Comparison of ENCODE assay signal across 15 cellular contexts in the genomic region with DNA sequence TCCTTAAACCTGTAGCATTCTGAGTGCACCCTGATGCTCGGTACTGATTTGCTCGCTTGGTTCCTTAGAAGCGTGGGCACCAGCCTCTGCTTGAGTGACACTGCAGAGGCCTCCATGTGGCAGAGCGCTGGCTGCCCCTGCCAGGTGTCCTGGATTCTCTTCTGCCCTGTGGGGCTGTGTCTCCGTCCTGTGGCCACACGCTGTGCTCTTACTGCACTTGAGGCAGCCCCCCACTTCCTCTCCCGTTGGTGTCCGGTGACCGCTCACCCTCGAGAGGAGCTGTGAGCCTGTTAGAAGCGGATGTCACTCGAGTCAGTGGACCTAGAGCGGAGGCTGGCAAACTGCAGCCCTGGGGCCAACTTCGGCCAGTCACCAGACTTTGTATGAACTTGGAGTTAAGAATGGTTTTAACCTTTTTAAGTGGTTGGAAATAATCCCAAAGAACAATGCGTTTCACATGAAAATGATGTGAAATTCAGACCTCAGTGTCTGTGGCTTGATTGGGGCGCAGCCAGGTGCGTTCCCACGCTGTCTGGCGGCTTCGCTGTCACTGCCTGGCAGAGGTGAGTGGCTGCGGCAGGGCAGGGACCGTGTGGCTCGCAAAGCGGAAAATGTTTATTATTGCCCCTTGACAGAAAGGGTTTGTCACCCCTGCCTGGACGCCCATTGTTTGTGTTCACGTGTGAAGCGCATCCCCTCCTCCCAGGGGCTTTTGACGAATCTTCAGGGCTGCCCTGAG.
"Had no signal": no experiment of that assay in that cellular context is flagged by ENCODE, and none has a peak within 500 bp of the region (broad histone marks: within the 10 kb centered on the region; RNA-seq: fewer than 3 reads in every experiment).

No MANE protein-coding gene starts in this region.

- H3K36me3 ChIP-seq: ovary, uterus had no signal

- ATAC-seq: activated naive CD4-positive, alpha-beta T cell treated with anti-CD3 and anti-CD28 coated beads, Interleukin-2, amount 50 U/mL, for 72 hours; activated T-cell treated with anti-CD3 and anti-CD28 coated beads, Interleukin-2, amount 50 U/mL, for 72 hours; foreskin keratinocyte; left ventricle myocardium superior; natural killer cell treated with Interleukin-12 subunit alpha and Interleukin-12 subunit beta and Interleukin-15 and Interleukin-18, amount 100 ng/mL, for 72 hours had no signal

- H3K27me3 ChIP-seq: foreskin keratinocyte, ovary, spleen, stomach, uterus had no signal

- H3K27me3 Mint-ChIP-seq: activated CD4-positive, alpha-beta memory T cell treated with anti-CD3 and anti-CD28 coated beads for 36 hours; central memory CD8-positive, alpha-beta T cell; natural killer cell treated with Interleukin-12 subunit alpha and Interleukin-12 subunit beta and Interleukin-15 and Interleukin-18, amount 100 ng/mL, for 72 hours had no signal

- H3K4me3 Mint-ChIP-seq: activated CD4-positive, alpha-beta memory T cell treated with anti-CD3 and anti-CD28 coated beads for 36 hours; activated T-cell treated with anti-CD3 and anti-CD28 coated beads, Interleukin-2, amount 50 U/mL, for 72 hours; central memory CD8-positive, alpha-beta T cell; natural killer cell treated with Interleukin-12 subunit alpha and Interleukin-12 subunit beta and Interleukin-15 and Interleukin-18, amount 100 ng/mL, for 72 hours had no signal

- H3K27ac ChIP-seq: foreskin keratinocyte, ovary, spleen, stomach, uterus had no signal

- H3K9me3 ChIP-seq: ovary, spleen, stomach, uterus had no signal

- H3K4me1 ChIP-seq: foreskin keratinocyte, uterus had no signal

- DNase-seq: activated CD4-positive, alpha-beta memory T cell treated with anti-CD3 and anti-CD28 coated beads for 36 hours; activated CD8-positive, alpha-beta memory T cell treated with anti-CD3 and anti-CD28 coated beads, Interleukin-2, amount 50 U/mL, for 4 hours; activated gamma-delta T cell; activated T-cell treated with anti-CD3 and anti-CD28 coated beads, Interleukin-2, amount 50 U/mL, for 72 hours; effector memory CD4-positive, alpha-beta T cell; foreskin keratinocyte; left ventricle myocardium superior; ovary; spleen; stomach; T-helper 9 cell; uterus had no signal

- H3K4me3 ChIP-seq: ovary, spleen, stomach, uterus had no signal

- H3K27ac Mint-ChIP-seq: activated CD4-positive, alpha-beta memory T cell treated with anti-CD3 and anti-CD28 coated beads for 36 hours; activated T-cell treated with anti-CD3 and anti-CD28 coated beads, Interleukin-2, amount 50 U/mL, for 72 hours; natural killer cell treated with Interleukin-12 subunit alpha and Interleukin-12 subunit beta and Interleukin-15 and Interleukin-18, amount 100 ng/mL, for 72 hours had no signal

- H3K9me3 Mint-ChIP-seq: activated CD4-positive, alpha-beta memory T cell treated with anti-CD3 and anti-CD28 coated beads for 36 hours; activated naive CD4-positive, alpha-beta T cell treated with anti-CD3 and anti-CD28 coated beads, Interleukin-2, amount 50 U/mL, for 72 hours; activated T-cell treated with anti-CD3 and anti-CD28 coated beads, Interleukin-2, amount 50 U/mL, for 72 hours; central memory CD8-positive, alpha-beta T cell; natural killer cell treated with Interleukin-12 subunit alpha and Interleukin-12 subunit beta and Interleukin-15 and Interleukin-18, amount 100 ng/mL, for 72 hours had no signal

- H3K4me1 Mint-ChIP-seq: central memory CD8-positive, alpha-beta T cell had no signal
